22 cellular contexts compared by ENCODE assay signal in the genomic region with DNA sequence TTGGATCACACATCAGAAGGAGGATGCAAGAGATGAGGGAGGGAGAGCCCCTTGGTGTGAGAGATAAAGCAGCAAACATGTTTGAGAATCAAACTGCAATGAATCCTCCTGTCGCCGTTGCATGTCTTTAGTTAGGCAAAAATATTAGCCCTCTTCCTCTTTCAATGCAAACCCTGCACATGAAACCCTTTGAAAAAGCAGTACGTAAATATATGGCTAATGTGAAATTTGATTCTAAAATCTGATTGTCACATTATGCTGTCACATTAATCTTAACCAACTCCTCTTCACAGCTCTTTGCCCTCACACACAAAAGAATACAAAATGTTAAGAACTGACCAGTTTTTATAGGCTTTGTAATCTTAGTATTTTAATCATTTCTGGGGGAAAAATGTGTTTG.
"Had no signal": no experiment of that assay in that cellular context is flagged by ENCODE, and none has a peak within 500 bp of the region (broad histone marks: within the 10 kb centered on the region; RNA-seq: fewer than 3 reads in every experiment).

No MANE protein-coding gene starts in this region.

- H3K9me3 ChIP-seq: esophagus squamous epithelium, gastrocnemius medialis, neutrophil, pancreas, psoas muscle, right atrium auricular region, upper lobe of left lung had no signal

- FAIRE-seq: islet of Langerhans, pancreas had no signal

- ATAC-seq: gastrocnemius medialis; pancreas; psoas muscle; stimulated activated naive CD8-positive, alpha-beta T cell treated with anti-CD3 and anti-CD28 coated beads, Interleukin-15, Interleukin-2, amounts not matched to agents 100 U/mL and 50 U/mL, for 24 hours had no signal

- H3K36me3 ChIP-seq: esophagus squamous epithelium, gastrocnemius medialis, neutrophil, pancreas, right atrium auricular region, upper lobe of left lung had no signal

- DNase-seq: activated CD4-positive, alpha-beta T cell treated with anti-CD3 and anti-CD28 coated beads for 1 hour; activated CD4-positive, alpha-beta T cell treated with anti-CD3 and anti-CD28 coated beads, Interleukin-2, amount 50 U/mL, for 1 hour; activated naive CD4-positive, alpha-beta T cell; activated naive CD8-positive, alpha-beta T cell treated with anti-CD3 and anti-CD28 coated beads for 36 hours; activated T-cell treated with anti-CD3 and anti-CD28 coated beads, Interleukin-2, amount 50 U/mL, for 24 hours; amniotic stem cell; cerebellar nuclear complex; endodermal cell; esophagus squamous epithelium; gastrocnemius medialis; head of caudate nucleus; hypothalamus; pancreas; psoas muscle; stimulated activated CD4-positive, alpha-beta T cell treated with anti-CD3 and anti-CD28 coated beads, Interleukin-4, amount 100 ng/mL, for 4 hours; stimulated activated naive CD8-positive, alpha-beta T cell treated with anti-CD3 and anti-CD28 coated beads, Interleukin-15, Interleukin-2, amounts not matched to agents 100 U/mL and 50 U/mL, for 24 hours; T-helper 9 cell; upper lobe of left lung had no signal

- H3K4me1 ChIP-seq: esophagus squamous epithelium, gastrocnemius medialis, pancreas, psoas muscle, right atrium auricular region, upper lobe of left lung had no signal

- H3K27ac ChIP-seq: coronary artery, esophagus squamous epithelium, gastrocnemius medialis, neutrophil, pancreas, psoas muscle, right atrium auricular region, upper lobe of left lung had no signal

- H3K4me3 ChIP-seq: coronary artery, esophagus squamous epithelium, gastrocnemius medialis, pancreas, psoas muscle, right atrium auricular region, upper lobe of left lung had no signal

- H3K27me3 ChIP-seq: esophagus squamous epithelium, gastrocnemius medialis, pancreas, right atrium auricular region, upper lobe of left lung had no signal
